ENCODE assay signal across 8 cellular contexts in genomic region chr14:59020382-59020781, GRCh38.
DNase-seq lines count a peak whose midpoint lies in the region; ATAC-seq and TF ChIP-seq lines count a peak whose summit lies in the region.

No MANE protein-coding gene starts in this region.

- H3K27ac ChIP-seq in 22Rv1 = no peak overlapping the region

- TF ChIP-seq CTCF in 22Rv1 (IDR thresholded peaks at IDR 0.05) (peak; percentile 78), GM12864 (IDR thresholded peaks at IDR 0.05; ENCODE audit: low read depth, low read length, missing control alignments) (peak; percentile 55)

- no peak for DNase-seq in GM12864 (ENCODE audit: low read depth)
- DNase-seq in NCI-H748 treated with DMSO at 0.1 percent for 48 hours (lab: John Stamatoyannopoulos, UW) = peak; percentile 10
- DNase-seq in fibroblast of peridontal ligament (ENCODE audit: extremely low read depth) = peak; percentile 45
- DNase-seq in NK-92 treated with Interleukin-12 subunit alpha and Interleukin-12 subunit beta, amount 100 ng/mL, for 24 hours (lab: John Stamatoyannopoulos, UW) = no peak
- DNase-seq in NCI-H187 (lab: John Stamatoyannopoulos, UW) = no peak
- DNase-seq in activated T-cell treated with anti-CD3 and anti-CD28 coated beads, Interleukin-2, amount 50 U/mL, for 48 hours = no peak

- no peak overlapping the region for H3K4me3 ChIP-seq in GM12864 (ENCODE audit: low read depth, low read length)

- no peak for ATAC-seq in HG02678 (IDR thresholded peaks at IDR 0.05; ENCODE audit: unreplicated experiment)

Comparison
In these comparisons a context has a peak if more than half of its experiments do, and no peak if none do; other contexts are left out.
1. DNase-seq: peak in NCI-H748 treated with DMSO at 0.1 percent for 48 hours (single experiment) and fibroblast of peridontal ligament (single experiment); none in GM12864 (single experiment), NK-92 treated with Interleukin-12 subunit alpha and Interleukin-12 subunit beta, amount 100 ng/mL, for 24 hours (single experiment), NCI-H187 (0 of 2) and activated T-cell treated with anti-CD3 and anti-CD28 coated beads, Interleukin-2, amount 50 U/mL, for 48 hours (0 of 2).